ENCODE assay signal across 21 cellular contexts in genomic region chr22:27315833-27316232, GRCh38.
DNase-seq lines count a peak whose midpoint lies in the region; ATAC-seq and TF ChIP-seq lines count a peak whose summit lies in the region.
"Had no signal": no experiment of that assay in that cellular context is flagged by ENCODE, and none has a peak within 500 bp of the region (broad histone marks: within the 10 kb centered on the region; RNA-seq: fewer than 3 reads in every experiment).

No MANE protein-coding gene starts in this region.

- H3K9me2 ChIP-seq in PC-3 (replicated peaks; ENCODE audit: low read length): no peaks in the 10 kb centered on the region

- CTCF ChIA-PET in Caco-2 (lab: Charles Lee) (no interaction called here), PC-3 (lab: Charles Lee) (no interaction called here)

- no peak overlapping the region for H3K14ac ChIP-seq in mesenchymal stem cell (ENCODE audit: low read length in 2 of 2)
- H3K14ac ChIP-seq in trophoblast cell (ENCODE audit: low read length): no peak overlapping the region

- no peaks in the 10 kb centered on the region for H3K9me3 ChIP-seq in Caco-2
- H3K9me3 ChIP-seq in mesenchymal stem cell (ENCODE audit: control insufficient read depth, low read length): peaks cover 9% of the 10 kb centered on the region
- H3K9me3 ChIP-seq in neural progenitor cell (ENCODE audit: low read depth): no peaks in the 10 kb centered on the region
- peaks cover 4% of the 10 kb centered on the region for H3K9me3 ChIP-seq in trophoblast cell (ENCODE audit: insufficient read depth, low read depth, low read length)
- no peaks in the 10 kb centered on the region for H3K9me3 ChIP-seq in PC-3 (ENCODE audit: low read length)
- H3K9me3 ChIP-seq: BE2C had no signal

- H2AK5ac ChIP-seq in mesenchymal stem cell (ENCODE audit: low read length, severe bottlenecking): no peak overlapping the region
- H2AK5ac ChIP-seq in trophoblast cell (ENCODE audit: low read length): no peak overlapping the region

- H3K27me3 ChIP-seq in Caco-2 (replicated peaks; ENCODE audit: control insufficient read depth, insufficient read depth, low read length) (no peaks in the 10 kb centered on the region), mesenchymal stem cell (ENCODE audit: control insufficient read depth in 1 of 2, insufficient read depth in 1 of 2, low read length in 2 of 2) (peaks cover 0 to 63% of the 10 kb centered on the region in 2 experiments), neural progenitor cell (peaks cover 10% of the 10 kb centered on the region), trophoblast cell (ENCODE audit: insufficient read depth, low read length) (no peaks in the 10 kb centered on the region), PC-3 (ENCODE audit: low read length) (peaks cover 20% of the 10 kb centered on the region)

- H3K36me3 Mint-ChIP-seq in Caco-2 (ENCODE audit: insufficient read depth, unreplicated experiment) (no peaks in the 10 kb centered on the region), neural progenitor cell (no peaks in the 10 kb centered on the region)
- H3K36me3 Mint-ChIP-seq: CD4-positive, alpha-beta memory T cell had no signal

- H2BK12ac ChIP-seq in mesenchymal stem cell (ENCODE audit: low read length in 2 of 2) (peak overlapping the region; percentile 9 to 21), trophoblast cell (ENCODE audit: low read length) (peak overlapping the region; percentile 16)

- intact Hi-C loops in Caco-2 (cut with micrococcal nuclease; ENCODE audit: unreplicated experiment) (no loop called here), PC-3 (cut with micrococcal nuclease) (no loop called here)

- H3K27me3 Mint-ChIP-seq in Caco-2 (ENCODE audit: insufficient read depth, unreplicated experiment) (no peaks in the 10 kb centered on the region), neural progenitor cell (ENCODE audit: insufficient read depth, low read depth) (peaks cover 14% of the 10 kb centered on the region)

- POLR2A ChIA-PET in Caco-2 (lab: Charles Lee): no interaction called here
- POLR2A ChIA-PET in PC-3 (lab: Charles Lee; ENCODE audit: unreplicated experiment): no interaction called here

- no peak overlapping the region for H3K18ac ChIP-seq in mesenchymal stem cell (ENCODE audit: low read depth in 1 of 2, low read length in 2 of 2)
- H3K18ac ChIP-seq in trophoblast cell (ENCODE audit: low read length): no peak overlapping the region

- H4K91ac ChIP-seq in mesenchymal stem cell (ENCODE audit: low read length) (no peak overlapping the region), trophoblast cell (ENCODE audit: low read depth, low read length) (no peak overlapping the region)

- H2AFZ ChIP-seq in mesenchymal stem cell (ENCODE audit: low read depth, low read length) (no peak overlapping the region), neural progenitor cell (replicated peaks) (no peak overlapping the region), trophoblast cell (ENCODE audit: insufficient read depth, low read length, poor library complexity) (no peak overlapping the region), PC-3 (ENCODE audit: low read length) (no peak overlapping the region)

- 93% methylated on average over 4 of the region's 4 CpGs for WGBS in mesenchymal stem cell
- no CpG with 5 or more reads among the region's 4 CpGs for WGBS in trophoblast cell (ENCODE audit: extremely low coverage, insufficient coverage, insufficient read length)

- H3K9ac ChIP-seq in mesenchymal stem cell (ENCODE audit: low read length) (no peak overlapping the region), neural progenitor cell (no peak overlapping the region), trophoblast cell (ENCODE audit: low read length) (no peak overlapping the region), PC-3 (ENCODE audit: low read length) (no peak overlapping the region)

- H3K4me1 Mint-ChIP-seq in Caco-2 (ENCODE audit: low read depth, unreplicated experiment) (peaks cover 21% of the 10 kb centered on the region), neural progenitor cell (peaks cover 34% of the 10 kb centered on the region)
- H3K4me1 Mint-ChIP-seq: CD4-positive, alpha-beta memory T cell had no signal

- no peaks in the 10 kb centered on the region for H4K20me1 ChIP-seq in neural progenitor cell (ENCODE audit: low read depth)
- H4K20me1 ChIP-seq in PC-3 (ENCODE audit: low read length): no peaks in the 10 kb centered on the region

- no peaks in the 10 kb centered on the region for H3K79me1 ChIP-seq in mesenchymal stem cell (replicated peaks; ENCODE audit: low read length, poor library complexity, severe bottlenecking)
- no peaks in the 10 kb centered on the region for H3K79me1 ChIP-seq in trophoblast cell (ENCODE audit: low read length)

- H4K8ac ChIP-seq in mesenchymal stem cell (ENCODE audit: low read length) (no peak overlapping the region), trophoblast cell (ENCODE audit: low read depth, low read length) (no peak overlapping the region)

- H3K4ac ChIP-seq in mesenchymal stem cell (ENCODE audit: low read depth in 1 of 2, low read length in 2 of 2) (no peak overlapping the region), trophoblast cell (ENCODE audit: low read depth, low read length) (no peak overlapping the region)

- BruUV-seq in Caco-2 (replicated peaks; lab: Mats Ljungman, UMichigan) (no TSS peak), PC-3 (replicated peaks; lab: Mats Ljungman, UMichigan) (no TSS peak)

- H3K27ac Mint-ChIP-seq in Caco-2 (ENCODE audit: unreplicated experiment): peak overlapping the region; percentile 56
- H3K27ac Mint-ChIP-seq in neural progenitor cell: peak overlapping the region; percentile 47
- H3K27ac Mint-ChIP-seq: CD4-positive, alpha-beta memory T cell had no signal

- H3K4me3 ChIP-seq in Caco-2 (ENCODE audit: low read depth, low read length): no peak overlapping the region
- H3K4me3 ChIP-seq in mesenchymal stem cell (ENCODE audit: insufficient read depth in 1 of 2, low read depth in 1 of 2, low read length in 2 of 2): no peak overlapping the region
- no peak overlapping the region for H3K4me3 ChIP-seq in neural progenitor cell
- no peak overlapping the region for H3K4me3 ChIP-seq in trophoblast cell (ENCODE audit: low read depth, low read length)
- H3K4me3 ChIP-seq in PC-3 (ENCODE audit: low read length): no peak overlapping the region
- H3K4me3 ChIP-seq: A549 had no signal

- H4K12ac ChIP-seq in trophoblast cell (ENCODE audit: low read depth, low read length): no peak overlapping the region

- H3K23ac ChIP-seq in mesenchymal stem cell (ENCODE audit: low read length in 2 of 2) (no peak overlapping the region), trophoblast cell (ENCODE audit: low read length) (no peak overlapping the region)

- ATAC-seq in PC-3: no peak
- ATAC-seq: A549 had no signal

- no peaks in the 10 kb centered on the region for H3K79me2 ChIP-seq in neural progenitor cell (ENCODE audit: low read depth)
- H3K79me2 ChIP-seq in trophoblast cell (ENCODE audit: control insufficient read depth, insufficient read depth, low read length, poor library complexity): no peaks in the 10 kb centered on the region
- no peaks in the 10 kb centered on the region for H3K79me2 ChIP-seq in PC-3 (ENCODE audit: low read length)

- H2BK15ac ChIP-seq in mesenchymal stem cell (ENCODE audit: low read depth, poor library complexity, severe bottlenecking): no peak overlapping the region

- H3K4me3 Mint-ChIP-seq in Caco-2 (ENCODE audit: unreplicated experiment) (no peak overlapping the region), neural progenitor cell (peak overlapping the region; percentile 43)
- H3K4me3 Mint-ChIP-seq: CD4-positive, alpha-beta memory T cell had no signal

- H3F3A ChIP-seq in neural progenitor cell (ENCODE audit: low read depth) (peaks cover 28% of the 10 kb centered on the region), PC-3 (ENCODE audit: low read length, unreplicated experiment) (no peaks in the 10 kb centered on the region)

- H3K27ac ChIP-seq in mesenchymal stem cell (ENCODE audit: low read length, poor library complexity, severe bottlenecking): no peak overlapping the region
- H3K27ac ChIP-seq in neural progenitor cell: no peak overlapping the region
- H3K27ac ChIP-seq in trophoblast cell (ENCODE audit: low read depth, low read length): no peak overlapping the region
- no peak overlapping the region for H3K27ac ChIP-seq in PC-3 (ENCODE audit: low read length)
- H3K27ac ChIP-seq in caudate nucleus (ENCODE audit: low read depth, low read length): no peak overlapping the region

- H3K4me2 ChIP-seq in mesenchymal stem cell (ENCODE audit: low read length, poor library complexity, severe bottlenecking) (no peak overlapping the region), neural progenitor cell (no peak overlapping the region), trophoblast cell (ENCODE audit: low read length) (no peak overlapping the region), PC-3 (ENCODE audit: low read length) (no peak overlapping the region)
- H3K4me2 ChIP-seq: A549 had no signal

- H2BK120ac ChIP-seq in mesenchymal stem cell (ENCODE audit: low read depth, low read length) (no peak overlapping the region), trophoblast cell (ENCODE audit: insufficient read depth, low read length, poor library complexity) (no peak overlapping the region)

- DNase-seq in Caco-2: no peak
- no peak for DNase-seq in mesenchymal stem cell
- DNase-seq in neural progenitor cell (ENCODE audit: low spot score): no peak
- no peak for DNase-seq in trophoblast cell
- DNase-seq in PC-3: no peak
- no peak for DNase-seq in caudate nucleus (lab: John Stamatoyannopoulos, UW)
- no peak for DNase-seq in NCI-H187 (lab: John Stamatoyannopoulos, UW)
- no peak for DNase-seq in activated CD4-positive, alpha-beta T cell treated with anti-CD3 and anti-CD28 coated beads, Interleukin-2, amount 50 U/mL, for 4 hours
- DNase-seq: 8988T; ACHN; AML-193; BE2C; C1 segment of cervical spinal cord; CD4-positive, alpha-beta memory T cell; COR-L47; DMS153; DND-41; GOT3; H7; HCEC 1CT had no signal

- peaks cover 16% of the 10 kb centered on the region for H3K9me3 Mint-ChIP-seq in Caco-2 (ENCODE audit: unreplicated experiment)
- H3K9me3 Mint-ChIP-seq in neural progenitor cell: peaks cover 10% of the 10 kb centered on the region

- H2BK5ac ChIP-seq in mesenchymal stem cell (ENCODE audit: low read depth, low read length, poor library complexity, severe bottlenecking) (no peak overlapping the region), trophoblast cell (ENCODE audit: low read depth, low read length, poor library complexity) (no peak overlapping the region)

- no peaks in the 10 kb centered on the region for H3K36me3 ChIP-seq in Caco-2 (ENCODE audit: control insufficient read depth, insufficient read depth, low read length)
- no peaks in the 10 kb centered on the region for H3K36me3 ChIP-seq in mesenchymal stem cell (ENCODE audit: control insufficient read depth in 1 of 2, insufficient read depth in 2 of 2, low read depth in 1 of 2, low read length in 2 of 2)
- no peaks in the 10 kb centered on the region for H3K36me3 ChIP-seq in neural progenitor cell
- no peaks in the 10 kb centered on the region for H3K36me3 ChIP-seq in trophoblast cell (ENCODE audit: control insufficient read depth in 1 of 2, insufficient read depth in 2 of 2, low read length in 2 of 2)
- no peaks in the 10 kb centered on the region for H3K36me3 ChIP-seq in PC-3 (ENCODE audit: low read depth, low read length)
- H3K36me3 ChIP-seq: BE2C had no signal

- H3K4me1 ChIP-seq in Caco-2: peaks cover 36% of the 10 kb centered on the region
- peaks cover 42% of the 10 kb centered on the region for H3K4me1 ChIP-seq in mesenchymal stem cell (ENCODE audit: control insufficient read depth, insufficient read depth, low read depth, low read length)
- H3K4me1 ChIP-seq in neural progenitor cell: peaks cover 36% of the 10 kb centered on the region
- H3K4me1 ChIP-seq in trophoblast cell (ENCODE audit: control insufficient read depth in 1 of 2, insufficient read depth in 2 of 2, low read length in 2 of 2): peaks cover 19 to 21% of the 10 kb centered on the region in 2 experiments
- no peaks in the 10 kb centered on the region for H3K4me1 ChIP-seq in PC-3 (ENCODE audit: insufficient read depth, low read length)
- H3K4me1 ChIP-seq: A549 had no signal

- TF ChIP-seq CTCF in Caco-2 (IDR thresholded peaks at IDR 0.05; ENCODE audit: insufficient read depth in 1 of 2, low read depth in 1 of 2, low read length in 1 of 2, severe bottlenecking in 1 of 2, unreplicated experiment in 1 of 2) (no peak), neural progenitor cell (IDR thresholded peaks at IDR 0.05) (no peak), PC-3 (conservative IDR thresholded peaks at IDR 0.05; ENCODE audit: low read depth, low read length) (no peak)
